ENCODE assay signal across 8 cellular contexts in the genomic region with DNA sequence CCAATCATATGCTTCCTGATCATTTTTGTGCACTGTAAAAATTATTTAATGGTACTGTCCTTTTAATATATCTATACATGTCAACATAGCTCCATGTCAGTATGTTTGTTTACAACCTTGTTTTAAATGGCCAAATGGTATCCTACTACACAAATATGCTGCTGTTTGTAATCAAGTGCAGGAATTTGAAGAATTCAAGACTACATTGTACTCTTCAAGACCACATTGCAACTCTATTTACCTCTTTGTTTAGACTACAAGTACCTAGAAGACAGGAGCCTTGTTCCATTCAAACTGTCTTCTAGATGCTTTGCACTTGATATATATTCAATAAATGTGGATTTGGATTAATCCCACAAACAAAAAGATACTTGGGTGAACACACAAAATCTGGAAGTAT. TPM values are rescaled to one million over a fixed set of nuclear protein-coding genes. Genes with fewer than 3 reads are reported as not detected.
"Had no signal": no experiment of that assay in that cellular context is flagged by ENCODE, and none has a peak within 500 bp of the region (broad histone marks: within the 10 kb centered on the region; RNA-seq: fewer than 3 reads in every experiment).

No MANE protein-coding gene starts in this region.

- FAIRE-seq: H54, HepG2 had no signal

- H3K27me3 Mint-ChIP-seq: IgD-negative memory B cell had no signal

- H3K4me1 Mint-ChIP-seq: IgD-negative memory B cell had no signal

- H3K4me3 Mint-ChIP-seq: H9, IgD-negative memory B cell had no signal

- DNase-seq: GOT3, H9, HCEC 1CT, KBM-7 had no signal

- H3K27ac ChIP-seq: HL-60 had no signal

- H3K27ac Mint-ChIP-seq: H9, IgD-negative memory B cell had no signal

- ATAC-seq: HepG2 had no signal

RNA-seq across cellular contexts. Expression of gene CNTNAP5, which starts 41.7 kb away (rescaled TPM):
- total RNA-seq: HepG2 had no signal
- polyA plus RNA-seq: HepG2, IgD-negative memory B cell had no signal
